In the genomic region with DNA sequence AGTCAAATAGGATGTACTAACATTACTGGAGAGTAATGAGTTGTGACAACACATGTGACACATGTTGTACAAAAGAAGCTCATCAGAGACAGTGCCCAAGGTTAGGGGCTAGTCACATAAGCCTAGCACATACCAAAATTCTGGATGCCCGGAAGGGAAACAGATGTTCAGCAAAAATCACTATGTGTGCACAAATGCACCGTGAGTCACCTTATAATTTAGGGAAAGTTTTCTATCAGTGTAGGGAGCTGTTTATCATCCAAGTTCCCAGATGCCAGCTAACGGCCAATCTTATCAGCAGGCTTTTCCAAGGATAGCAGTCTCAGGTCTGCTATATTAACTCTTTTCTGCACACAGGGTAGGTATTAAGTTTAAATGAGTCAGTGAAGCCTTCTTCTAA, we compare ENCODE assay signal across 22 cellular contexts.
"Had no signal": no experiment of that assay in that cellular context is flagged by ENCODE, and none has a peak within 500 bp of the region (broad histone marks: within the 10 kb centered on the region; RNA-seq: fewer than 3 reads in every experiment).

No MANE protein-coding gene starts in this region.

- ATAC-seq: activated CD4-positive, alpha-beta T cell treated with anti-CD3 and anti-CD28 coated beads for 36 hours; activated CD8-positive, alpha-beta T cell treated with anti-CD3 and anti-CD28 coated beads, Interleukin-2, amount 10 ng/mL, durations not matched to agents 7 days and 5 days had no signal

- DNase-seq: activated CD4-positive, alpha-beta T cell treated with anti-CD3 and anti-CD28 coated beads for 36 hours; activated CD4-positive, alpha-beta T cell treated with anti-CD3 and anti-CD28 coated beads, Interleukin-2, amount 50 U/mL, for 4 hours; activated CD8-positive, alpha-beta memory T cell treated with anti-CD3 and anti-CD28 coated beads, Interleukin-2, amount 50 U/mL, for 48 hours; activated CD8-positive, alpha-beta T cell treated with anti-CD3 and anti-CD28 coated beads, Interleukin-2, amount 10 ng/mL, durations not matched to agents 7 days and 5 days; activated T-cell treated with anti-CD3 and anti-CD28 coated beads, Interleukin-2, amount 50 U/mL, for 1 hour; amygdala; MG63; MV-4-11; NCI-H1092 treated with DMSO at 0.1 percent for 48 hours; NCI-H1417 treated with DMSO at 0.1 percent for 48 hours; NCI-H1694; NCI-H2029; NCI-H2107; NCI-H345; NCI-H510A; NCI-H526 treated with DMSO at 0.1 percent for 48 hours; SHP77 treated with DMSO at 0.1 percent for 48 hours; T-helper 1 cell; WERI-Rb-1 had no signal

- H3K4me2 ChIP-seq: KMS-11 had no signal

- H3K27me3 Mint-ChIP-seq: activated CD4-positive, alpha-beta T cell treated with anti-CD3 and anti-CD28 coated beads for 36 hours; activated naive CD4-positive, alpha-beta T cell treated with anti-CD3 and anti-CD28 coated beads, Interleukin-2, amount 50 U/mL, for 24 hours; brain had no signal

- H3K27ac ChIP-seq: KMS-11, WERI-Rb-1 had no signal

- H3K9me3 ChIP-seq: MG63 had no signal

- H3K27me3 ChIP-seq: MG63 had no signal

- H3K4me3 ChIP-seq: MG63 had no signal

- H3K9me3 Mint-ChIP-seq: activated naive CD4-positive, alpha-beta T cell treated with anti-CD3 and anti-CD28 coated beads, Interleukin-2, amount 50 U/mL, for 24 hours; brain had no signal

- H3K9ac ChIP-seq: KMS-11 had no signal

- H3K4me1 Mint-ChIP-seq: activated CD4-positive, alpha-beta T cell treated with anti-CD3 and anti-CD28 coated beads for 36 hours; activated naive CD4-positive, alpha-beta T cell treated with anti-CD3 and anti-CD28 coated beads, Interleukin-2, amount 50 U/mL, for 24 hours; brain had no signal

- H3K27ac Mint-ChIP-seq: activated CD4-positive, alpha-beta T cell treated with anti-CD3 and anti-CD28 coated beads for 36 hours; activated CD8-positive, alpha-beta T cell treated with anti-CD3 and anti-CD28 coated beads, Interleukin-2, amount 10 ng/mL, durations not matched to agents 7 days and 5 days; activated naive CD4-positive, alpha-beta T cell treated with anti-CD3 and anti-CD28 coated beads, Interleukin-2, amount 50 U/mL, for 24 hours; brain had no signal

- H3K4me3 Mint-ChIP-seq: activated CD4-positive, alpha-beta T cell treated with anti-CD3 and anti-CD28 coated beads for 36 hours; activated CD8-positive, alpha-beta T cell treated with anti-CD3 and anti-CD28 coated beads, Interleukin-2, amount 10 ng/mL, durations not matched to agents 7 days and 5 days; activated naive CD4-positive, alpha-beta T cell treated with anti-CD3 and anti-CD28 coated beads, Interleukin-2, amount 50 U/mL, for 24 hours; brain had no signal
